2 cellular contexts compared by ENCODE assay signal in genomic region chr9:16868706-16869105, GRCh38.
TF ChIP-seq lines count a peak whose summit lies in the region.

No MANE protein-coding gene starts in this region.

TF ChIP-seq in SK-N-SH, 30 proteins besides CTCF, POLR2A, EP300 and RAD21 (continued from another document):
- TF ChIP-seq, protein P1, sequence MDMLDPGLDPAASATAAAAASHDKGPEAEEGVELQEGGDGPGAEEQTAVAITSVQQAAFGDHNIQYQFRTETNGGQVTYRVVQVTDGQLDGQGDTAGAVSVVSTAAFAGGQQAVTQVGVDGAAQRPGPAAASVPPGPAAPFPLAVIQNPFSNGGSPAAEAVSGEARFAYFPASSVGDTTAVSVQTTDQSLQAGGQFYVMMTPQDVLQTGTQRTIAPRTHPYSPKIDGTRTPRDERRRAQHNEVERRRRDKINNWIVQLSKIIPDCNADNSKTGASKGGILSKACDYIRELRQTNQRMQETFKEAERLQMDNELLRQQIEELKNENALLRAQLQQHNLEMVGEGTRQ (IDR thresholded peaks at IDR 0.05; ENCODE audit: borderline replicate concordance, low read depth, low read length) = no peak
- TF ChIP-seq GATA2 (CRISPR knock-in tag; IDR thresholded peaks at IDR 0.05) = no peak
- TF ChIP-seq ZBTB33 (IDR thresholded peaks at IDR 0.05; ENCODE audit: borderline replicate concordance, low read depth) = no peak
- no peak for TF ChIP-seq SIN3A (IDR thresholded peaks at IDR 0.05; ENCODE audit: borderline replicate concordance, low read depth, low read length)
- no peak for TF ChIP-seq FOXM1 (IDR thresholded peaks at IDR 0.05; ENCODE audit: low read depth)
- no peak for TF ChIP-seq ELF1 (IDR thresholded peaks at IDR 0.05)
- TF ChIP-seq NFIC (IDR thresholded peaks at IDR 0.05; ENCODE audit: borderline replicate concordance) = no peak
- TF ChIP-seq POLR2AphosphoS5 (IDR thresholded peaks at IDR 0.05; ENCODE audit: low read depth, low read length) = no peak
- TF ChIP-seq, protein P2, sequence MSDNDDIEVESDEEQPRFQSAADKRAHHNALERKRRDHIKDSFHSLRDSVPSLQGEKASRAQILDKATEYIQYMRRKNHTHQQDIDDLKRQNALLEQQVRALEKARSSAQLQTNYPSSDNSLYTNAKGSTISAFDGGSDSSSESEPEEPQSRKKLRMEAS (IDR thresholded peaks at IDR 0.05; ENCODE audit: low read depth) = no peak
- TF ChIP-seq, protein P3, sequence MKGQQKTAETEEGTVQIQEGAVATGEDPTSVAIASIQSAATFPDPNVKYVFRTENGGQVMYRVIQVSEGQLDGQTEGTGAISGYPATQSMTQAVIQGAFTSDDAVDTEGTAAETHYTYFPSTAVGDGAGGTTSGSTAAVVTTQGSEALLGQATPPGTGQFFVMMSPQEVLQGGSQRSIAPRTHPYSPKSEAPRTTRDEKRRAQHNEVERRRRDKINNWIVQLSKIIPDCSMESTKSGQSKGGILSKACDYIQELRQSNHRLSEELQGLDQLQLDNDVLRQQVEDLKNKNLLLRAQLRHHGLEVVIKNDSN (IDR thresholded peaks at IDR 0.05; ENCODE audit: borderline replicate concordance, low read depth) = no peak
- TF ChIP-seq CHD2 (IDR thresholded peaks at IDR 0.05; ENCODE audit: low read length, partially characterized antibody) = no peak
- TF ChIP-seq YY1 (IDR thresholded peaks at IDR 0.05; ENCODE audit: low read depth) = no peak
- TF ChIP-seq JUND (IDR thresholded peaks at IDR 0.05) = no peak
- TF ChIP-seq MXI1 (IDR thresholded peaks at IDR 0.05; ENCODE audit: low read depth, low read length) = no peak
- no peak for TF ChIP-seq PBX3 (IDR thresholded peaks at IDR 0.05)

TF ChIP-seq in SK-N-SH treated with all-trans-retinoic acid at 6 μM for 48 hours, 23 proteins besides CTCF, POLR2A, EP300 and RAD21 (continued from another document):
- TF ChIP-seq, protein P4, sequence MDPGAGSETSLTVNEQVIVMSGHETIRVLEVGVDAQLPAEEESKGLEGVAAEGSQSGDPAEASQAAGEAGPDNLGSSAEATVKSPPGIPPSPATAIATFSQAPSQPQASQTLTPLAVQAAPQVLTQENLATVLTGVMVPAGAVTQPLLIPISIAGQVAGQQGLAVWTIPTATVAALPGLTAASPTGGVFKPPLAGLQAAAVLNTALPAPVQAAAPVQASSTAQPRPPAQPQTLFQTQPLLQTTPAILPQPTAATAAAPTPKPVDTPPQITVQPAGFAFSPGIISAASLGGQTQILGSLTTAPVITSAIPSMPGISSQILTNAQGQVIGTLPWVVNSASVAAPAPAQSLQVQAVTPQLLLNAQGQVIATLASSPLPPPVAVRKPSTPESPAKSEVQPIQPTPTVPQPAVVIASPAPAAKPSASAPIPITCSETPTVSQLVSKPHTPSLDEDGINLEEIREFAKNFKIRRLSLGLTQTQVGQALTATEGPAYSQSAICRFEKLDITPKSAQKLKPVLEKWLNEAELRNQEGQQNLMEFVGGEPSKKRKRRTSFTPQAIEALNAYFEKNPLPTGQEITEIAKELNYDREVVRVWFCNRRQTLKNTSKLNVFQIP (CRISPR knock-in tag; IDR thresholded peaks at IDR 0.05; ENCODE audit: borderline replicate concordance, low read depth) = no peak
- TF ChIP-seq ZFP3 (CRISPR knock-in tag; IDR thresholded peaks at IDR 0.05) = no peak
- TF ChIP-seq PATZ1 (CRISPR knock-in tag; IDR thresholded peaks at IDR 0.05; ENCODE audit: borderline replicate concordance) = no peak
- TF ChIP-seq PPARA (CRISPR knock-in tag; IDR thresholded peaks at IDR 0.05; ENCODE audit: borderline replicate concordance) = no peak
- no peak for TF ChIP-seq RARB (CRISPR knock-in tag; IDR thresholded peaks at IDR 0.05)
- TF ChIP-seq ZNF8 (CRISPR knock-in tag; IDR thresholded peaks at IDR 0.05) = no peak
- no peak for TF ChIP-seq ARNTL (CRISPR knock-in tag; IDR thresholded peaks at IDR 0.05; ENCODE audit: borderline replicate concordance, low read depth)
- TF ChIP-seq ZFP30 (CRISPR knock-in tag; IDR thresholded peaks at IDR 0.05) = no peak
- no peak for TF ChIP-seq TSHZ2 (CRISPR knock-in tag; IDR thresholded peaks at IDR 0.05)
- TF ChIP-seq TOX (CRISPR knock-in tag; IDR thresholded peaks at IDR 0.05; ENCODE audit: borderline replicate concordance) = no peak
- no peak for TF ChIP-seq CSDC2 (CRISPR knock-in tag; IDR thresholded peaks at IDR 0.05)
